ENCODE assay signal across 21 cellular contexts in the genomic region with DNA sequence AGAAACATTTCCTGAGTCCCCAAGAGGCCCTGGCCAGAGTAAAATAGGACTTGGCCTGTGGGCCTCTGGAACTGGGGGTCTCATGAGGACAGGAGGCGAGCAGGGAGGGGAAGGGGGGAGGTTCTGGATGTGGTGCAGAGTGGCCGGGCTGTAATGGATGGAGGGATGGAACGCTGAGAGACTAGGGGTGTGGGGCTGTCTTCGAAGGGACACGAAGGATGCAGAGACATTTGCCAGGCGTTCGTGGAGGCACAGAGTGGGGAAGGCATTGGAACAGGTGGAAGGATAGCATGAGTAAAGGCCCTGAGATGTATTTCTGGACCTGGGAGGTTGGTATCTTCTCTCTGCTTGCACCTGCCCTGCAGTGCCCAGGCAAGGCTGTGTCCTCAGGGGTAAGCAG. TPM values are rescaled to one million over a fixed set of nuclear protein-coding genes. Genes with fewer than 3 reads are reported as not detected.
"Had no signal": no experiment of that assay in that cellular context is flagged by ENCODE, and none has a peak within 500 bp of the region (broad histone marks: within the 10 kb centered on the region; RNA-seq: fewer than 3 reads in every experiment).

No MANE protein-coding gene starts in this region.

- DNase-seq: colonic mucosa; dermis blood vessel endothelial cell; foreskin melanocyte; heart left ventricle; kidney glomerular epithelial cell; mammary epithelial cell; natural killer cell; nucleus accumbens; ovary; right cardiac atrium; stimulated activated CD4-positive, alpha-beta T cell treated with anti-CD3 and anti-CD28 coated beads, Interleukin-2, amount 100 ng/mL, for 24 hours; stimulated activated CD4-positive, alpha-beta T cell treated with anti-CD3 and anti-CD28 coated beads, Interleukin-4, amount 100 ng/mL, for 4 hours; stomach; transverse colon had no signal

- H3K27ac ChIP-seq: colonic mucosa, heart left ventricle, ovary, stomach, thoracic aorta, transverse colon had no signal

- H3K4me3 ChIP-seq: colonic mucosa, heart left ventricle, ovary, stomach, thoracic aorta, transverse colon had no signal

- H3K9me3 ChIP-seq: colonic mucosa, heart left ventricle, ovary, stomach, thoracic aorta, transverse colon had no signal

- H3K36me3 ChIP-seq: colonic mucosa, heart left ventricle, ovary, stomach, thoracic aorta, transverse colon had no signal

- H3K27me3 ChIP-seq: colonic mucosa, heart left ventricle, ovary, stomach, transverse colon had no signal

- H3K4me1 ChIP-seq: colonic mucosa had no signal

RNA-seq across cellular contexts. Expression of gene LCTL, which starts 2.1 kb away (rescaled TPM):
- total RNA-seq: cerebellum, colonic mucosa, dermis blood vessel endothelial cell, endothelial cell of umbilical vein, heart left ventricle, lower leg skin, mucosa of gallbladder, natural killer cell, ovary, right cardiac atrium, skeletal muscle tissue, stomach, thoracic aorta, transverse colon, urinary bladder had no signal
